In genomic region chr11:4040461-4040860, GRCh38 we compare ENCODE assay signal across 19 cellular contexts. TPM values are rescaled to one million over a fixed set of nuclear protein-coding genes. Genes with fewer than 3 reads are reported as not detected.
DNase-seq lines count a peak whose midpoint lies in the region; ATAC-seq and TF ChIP-seq lines count a peak whose summit lies in the region.
"Had no signal": no experiment of that assay in that cellular context is flagged by ENCODE, and none has a peak within 500 bp of the region (broad histone marks: within the 10 kb centered on the region; RNA-seq: fewer than 3 reads in every experiment).

No MANE protein-coding gene starts in this region.

- H3K4me1 ChIP-seq in DND-41 (ENCODE audit: insufficient read depth, low read length) (no peaks in the 10 kb centered on the region), gastrocnemius medialis (peaks cover 34 to 49% of the 10 kb centered on the region in 2 donors), mammary epithelial cell (ENCODE audit: insufficient read depth, low read length) (peaks cover 25% of the 10 kb centered on the region)

- TF ChIP-seq CTCF in DND-41 (IDR thresholded peaks at IDR 0.05; ENCODE audit: borderline replicate concordance, extremely low read depth, low read length, poor library complexity, severe bottlenecking): no peak
- no peak for TF ChIP-seq CTCF in gastrocnemius medialis (IDR thresholded peaks at IDR 0.05 in 4 of 5, conservative IDR thresholded peaks at IDR 0.05 in 1 of 5)
- no peak for TF ChIP-seq CTCF in mammary epithelial cell (conservative IDR thresholded peaks at IDR 0.05 in 1 of 2, IDR thresholded peaks at IDR 0.05 in 1 of 2; ENCODE audit: extremely low read depth in 1 of 2, insufficient read depth in 1 of 2, low read depth in 1 of 2, low read length in 2 of 2)

- H3K9me3 Mint-ChIP-seq in T-helper 1 cell treated with Interleukin-12 subunit alpha and Interleukin-12 subunit beta and Interleukin-4 antibody, amounts not matched to agents 30 μg/mL and 1 μg/mL, for 36 hours: peaks cover 5% of the 10 kb centered on the region
- H3K9me3 Mint-ChIP-seq in immature natural killer cell: peaks cover 0 to 1% (median 0%) of the 10 kb centered on the region in 6 donors

- H3K27ac ChIP-seq in DND-41 (ENCODE audit: low read length): 0 out of 2 replicates have a peak overlapping the region, but pooled peaks have one; percentile 1
- H3K27ac ChIP-seq in gastrocnemius medialis: peak overlapping the region; percentile 78 to 91 (median 88)
- no peak overlapping the region for H3K27ac ChIP-seq in mammary epithelial cell (ENCODE audit: insufficient read depth, low read depth, low read length)
- H3K27ac ChIP-seq: KMS-11, PC-9, RWPE1 had no signal

- H3K79me2 ChIP-seq in DND-41 (ENCODE audit: insufficient read depth, low read length) (peaks cover 19% of the 10 kb centered on the region), mammary epithelial cell (ENCODE audit: insufficient read depth, low read length) (peaks cover 19% of the 10 kb centered on the region)

- H3K36me3 ChIP-seq in DND-41 (ENCODE audit: insufficient read depth, low read length): 0 out of 2 replicates have a peak, but pooled peaks cover 3% of the 10 kb centered on the region
- no peaks in the 10 kb centered on the region for H3K36me3 ChIP-seq in gastrocnemius medialis
- H3K36me3 ChIP-seq in mammary epithelial cell (ENCODE audit: insufficient read depth, low read length): no peaks in the 10 kb centered on the region

- intact Hi-C loops in gastrocnemius medialis (cut with DNase I; ENCODE audit: low total_unique reads) (loop anchor here (5.0 kb wide), 1 partner anchor 93 kb away; no protein-coding TSS in a partner anchor), mammary epithelial cell (cut with micrococcal nuclease) (no loop called here)

- H2AFZ ChIP-seq in DND-41 (ENCODE audit: low read depth, low read length) (no peak overlapping the region), mammary epithelial cell (ENCODE audit: low read depth, low read length) (no peak overlapping the region)
- H2AFZ ChIP-seq: PC-9 had no signal

- no peak overlapping the region for H3K4me3 Mint-ChIP-seq in T-helper 1 cell treated with Interleukin-12 subunit alpha and Interleukin-12 subunit beta and Interleukin-4 antibody, amounts not matched to agents 30 μg/mL and 1 μg/mL, for 36 hours
- H3K4me3 Mint-ChIP-seq in immature natural killer cell: no peak overlapping the region
- H3K4me3 Mint-ChIP-seq: B cell, H9 had no signal

- no peaks in the 10 kb centered on the region for H3K27me3 Mint-ChIP-seq in T-helper 1 cell treated with Interleukin-12 subunit alpha and Interleukin-12 subunit beta and Interleukin-4 antibody, amounts not matched to agents 30 μg/mL and 1 μg/mL, for 36 hours (ENCODE audit: low read depth)
- H3K27me3 Mint-ChIP-seq in immature natural killer cell (ENCODE audit: low read depth in 3 of 3): peaks cover 0 to 1% (median 0%) of the 10 kb centered on the region in 3 donors
- H3K27me3 Mint-ChIP-seq: B cell had no signal

- no TSS peak for BruUV-seq in mammary epithelial cell (replicated peaks; lab: Mats Ljungman, UMichigan)

- CTCF ChIA-PET in mammary epithelial cell (lab: Charles Lee; ENCODE audit: low non-redundant PET): no interaction called here

- H3K4me2 ChIP-seq in DND-41 (ENCODE audit: insufficient read depth, low read length): no peak overlapping the region
- no peak overlapping the region for H3K4me2 ChIP-seq in mammary epithelial cell (ENCODE audit: insufficient read depth, low read depth, low read length)
- H3K4me2 ChIP-seq: KMS-11, PC-9 had no signal

- no peak for DNase-seq in T-helper 1 cell
- no peak for DNase-seq in DND-41
- DNase-seq in immature natural killer cell: no peak
- no peak for DNase-seq in gastrocnemius medialis
- no peak for DNase-seq in NCI-H2081 (lab: John Stamatoyannopoulos, UW)
- no peak for DNase-seq in mammary epithelial cell
- DNase-seq in NCI-H510A (lab: John Stamatoyannopoulos, UW): no peak
- DNase-seq: 8988T, H9, NCI-H1417 treated with DMSO at 0.1 percent for 48 hours, NCI-H1930, NCI-H345, NCI-H526, PC-9, SIG-M5 had no signal

- dilution Hi-C loops in mammary epithelial cell (cut with HindIII; ENCODE audit: low sequenced_read_pairs): no loop called here

- peak overlapping the region; percentile 14 for H3K27ac Mint-ChIP-seq in T-helper 1 cell treated with Interleukin-12 subunit alpha and Interleukin-12 subunit beta and Interleukin-4 antibody, amounts not matched to agents 30 μg/mL and 1 μg/mL, for 36 hours
- peak overlapping the region; percentile 2 to 74 (median 46) for H3K27ac Mint-ChIP-seq in immature natural killer cell
- H3K27ac Mint-ChIP-seq: B cell, H9 had no signal

- H3K4me3 ChIP-seq in DND-41 (ENCODE audit: low read depth in 1 of 2, low read length in 2 of 2): no peak overlapping the region
- no peak overlapping the region for H3K4me3 ChIP-seq in gastrocnemius medialis
- H3K4me3 ChIP-seq in mammary epithelial cell (replicated peaks in 1 of 3; ENCODE audit: insufficient read depth in 1 of 3, low read depth in 2 of 3, low read length in 3 of 3): no peak overlapping the region
- H3K4me3 ChIP-seq: PC-9 had no signal

- no peak for TF ChIP-seq POLR2A in gastrocnemius medialis (IDR thresholded peaks at IDR 0.05)

- H3K27me3 ChIP-seq in DND-41 (ENCODE audit: insufficient read depth, low read length, poor library complexity) (no peaks in the 10 kb centered on the region), gastrocnemius medialis (no peaks in the 10 kb centered on the region), mammary epithelial cell (ENCODE audit: insufficient read depth, low read length) (no peaks in the 10 kb centered on the region)

- H4K20me1 ChIP-seq in DND-41 (ENCODE audit: insufficient read depth, low read length) (peaks cover 6% of the 10 kb centered on the region; the same call in 1 of the 2 replicates), mammary epithelial cell (ENCODE audit: insufficient read depth, low read length) (no peaks in the 10 kb centered on the region)

- peaks cover 11% of the 10 kb centered on the region for H3K36me3 Mint-ChIP-seq in T-helper 1 cell treated with Interleukin-12 subunit alpha and Interleukin-12 subunit beta and Interleukin-4 antibody, amounts not matched to agents 30 μg/mL and 1 μg/mL, for 36 hours (ENCODE audit: low read depth)
- H3K36me3 Mint-ChIP-seq in immature natural killer cell: peaks cover 0 to 4% (median 4%) of the 10 kb centered on the region in 3 donors

- no peak overlapping the region for H3K9ac ChIP-seq in DND-41 (ENCODE audit: low read depth, low read length)
- no peak overlapping the region for H3K9ac ChIP-seq in mammary epithelial cell (ENCODE audit: insufficient read depth, low read length)
- H3K9ac ChIP-seq: KMS-11 had no signal

- H3K9me3 ChIP-seq in DND-41 (ENCODE audit: insufficient read depth, low read length, severe bottlenecking): peaks cover 4% of the 10 kb centered on the region
- no peaks in the 10 kb centered on the region for H3K9me3 ChIP-seq in gastrocnemius medialis
- peaks cover 3% of the 10 kb centered on the region for H3K9me3 ChIP-seq in mammary epithelial cell (replicated peaks; ENCODE audit: insufficient read depth, low read length)

- 56% methylated on average over 1 of the region's 1 CpG for WGBS in mammary epithelial cell (ENCODE audit: low coverage, missing lambda C conversion rate)

- H3K4me1 Mint-ChIP-seq in T-helper 1 cell treated with Interleukin-12 subunit alpha and Interleukin-12 subunit beta and Interleukin-4 antibody, amounts not matched to agents 30 μg/mL and 1 μg/mL, for 36 hours (ENCODE audit: low read depth): peaks cover 8% of the 10 kb centered on the region
- peaks cover 56 to 84% of the 10 kb centered on the region in 2 donors for H3K4me1 Mint-ChIP-seq in immature natural killer cell
- H3K4me1 Mint-ChIP-seq: H9 had no signal

- ATAC-seq in DND-41 (ENCODE audit: insufficient read depth, low read depth) (peak; percentile 60), gastrocnemius medialis (no peak)

- in situ Hi-C loops in gastrocnemius medialis (cut with MboI; ENCODE audit: low sequenced_read_pairs in 4 of 4) (loop anchor here in 1 of 4 donors (10.0 kb wide), 1 partner anchor 186 kb away; the partner anchor contains the start of gene STIM1), mammary epithelial cell (cut with MboI; ENCODE audit: low sequenced_read_pairs in 2 of 2) (no loop called here)

RNA-seq across cellular contexts. Expression of gene RRM1, which starts 54.1 kb away (rescaled TPM):
- 10 to 100 TPM; 18.8 to 26.2 (median 25.9) TPM for polyA plus RNA-seq in immature natural killer cell
- total RNA-seq in gastrocnemius medialis: 10 to 100 TPM; 34.0 to 66.0 (median 37.8) TPM
- total RNA-seq in mammary epithelial cell: 100 to 1,000 TPM in 1 of 2 donors, 10 to 100 TPM in 1; 72.7 to 113 TPM
- polyA plus RNA-seq in mammary epithelial cell: 110 TPM
- 223 TPM for polyA minus RNA-seq in mammary epithelial cell
